ENCODE assay signal across 22 cellular contexts in the genomic region with DNA sequence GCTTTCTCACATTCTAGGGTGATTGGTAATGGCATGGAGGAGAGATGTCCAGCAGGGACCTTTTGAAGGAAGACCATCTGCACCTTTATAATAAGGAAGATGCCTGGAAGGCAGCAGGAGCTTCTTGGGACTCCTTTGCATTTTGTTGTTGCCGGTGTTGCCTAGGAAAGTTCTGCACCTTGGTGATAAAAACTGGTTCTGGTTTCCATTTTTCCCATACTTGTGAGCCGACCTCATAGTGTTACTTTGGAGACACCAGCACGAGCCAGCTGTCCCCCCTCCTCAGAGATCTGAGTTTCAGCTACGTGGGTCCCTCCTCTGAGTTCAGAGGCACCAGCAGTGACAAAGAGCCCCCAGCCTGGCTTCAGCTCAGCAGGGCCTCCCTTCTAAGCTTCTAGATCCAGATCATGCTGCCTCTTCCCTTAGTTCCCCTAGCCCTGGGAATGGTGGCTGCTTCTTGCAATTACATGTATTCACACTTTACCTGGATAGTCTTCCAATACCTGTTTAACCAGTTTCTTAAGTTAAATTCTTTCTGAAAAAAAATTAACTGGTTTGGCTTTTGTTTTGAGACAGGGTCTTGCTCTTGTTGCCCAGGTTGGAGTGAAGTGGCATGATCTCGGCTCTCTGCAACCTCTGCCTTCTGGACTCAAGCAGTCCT. TPM values are rescaled to one million over a fixed set of nuclear protein-coding genes. Genes with fewer than 3 reads are reported as not detected.
DNase-seq lines count a peak whose midpoint lies in the region; ATAC-seq and TF ChIP-seq lines count a peak whose summit lies in the region.
"Had no signal": no experiment of that assay in that cellular context is flagged by ENCODE, and none has a peak within 500 bp of the region (broad histone marks: within the 10 kb centered on the region; RNA-seq: fewer than 3 reads in every experiment).

No MANE protein-coding gene starts in this region.

- H3K27me3 ChIP-seq in esophagus muscularis mucosa (no peaks in the 10 kb centered on the region), heart right ventricle (no peaks in the 10 kb centered on the region)
- H3K27me3 ChIP-seq: BLaER1 treated with 17β-estradiol and CSF1 and Interleukin-3, amounts not matched to agents 10 nM and 100 nM; body of pancreas; upper lobe of right lung had no signal

- H3K36me3 ChIP-seq in esophagus muscularis mucosa (no peaks in the 10 kb centered on the region), heart right ventricle (no peaks in the 10 kb centered on the region)
- H3K36me3 ChIP-seq: BLaER1 treated with 17β-estradiol and CSF1 and Interleukin-3, amounts not matched to agents 10 nM and 100 nM; neutrophil; upper lobe of right lung had no signal

- peaks cover 53% of the 10 kb centered on the region for H3K4me1 Mint-ChIP-seq in mesothelial cell of epicardium

- H3K27me3 Mint-ChIP-seq in mesothelial cell of epicardium (ENCODE audit: low read depth): no peaks in the 10 kb centered on the region

- TF ChIP-seq CTCF in mesothelial cell of epicardium (IDR thresholded peaks at IDR 0.05; ENCODE audit: unreplicated experiment) (no peak), esophagus muscularis mucosa (IDR thresholded peaks at IDR 0.05) (no peak), heart right ventricle (IDR thresholded peaks at IDR 0.05) (no peak)

- DNase-seq in ELF-1 (ENCODE audit: low read depth, low spot score): peak; percentile 59
- DNase-seq in M059J (ENCODE audit: low read depth): peak; percentile 55
- DNase-seq in epithelial cell of prostate (ENCODE audit: low read depth, low spot score): no peak
- no peak for DNase-seq in mesothelial cell of epicardium (ENCODE audit: low spot score in 2 of 2, unreplicated experiment in 2 of 2)
- no peak for DNase-seq in AG08396 (ENCODE audit: low spot score)
- DNase-seq in esophagus muscularis mucosa (ENCODE audit: extremely low spot score): no peak
- DNase-seq in heart right ventricle: no peak
- DNase-seq: activated gamma-delta T cell treated with Interleukin-2 at 50 U/mL for 16 hours, body of pancreas, erythroblast, foreskin melanocyte, Kasumi-1, NCI-H1694 treated with DMSO at 0.1 percent for 48 hours, NCI-H2171 treated with DMSO at 0.1 percent for 48 hours, NCI-H526, upper lobe of right lung had no signal

- WGBS in esophagus muscularis mucosa: 81% methylated on average over 5 of the region's 5 CpGs
- 93 to 94% methylated on average over 5 of the region's 5 CpGs for WGBS in heart right ventricle, 2 donors

- no peaks in the 10 kb centered on the region for H3K9me3 ChIP-seq in esophagus muscularis mucosa
- H3K9me3 ChIP-seq in heart right ventricle: peaks cover 0 to 9% (median 0%) of the 10 kb centered on the region in 11 donors
- H3K9me3 ChIP-seq: body of pancreas, neutrophil, upper lobe of right lung had no signal

- peaks cover 8 to 32% (median 27%) of the 10 kb centered on the region in 4 donors for H3K4me1 ChIP-seq in esophagus muscularis mucosa
- peaks cover 0 to 23% (median 10%) of the 10 kb centered on the region in 9 donors for H3K4me1 ChIP-seq in heart right ventricle
- H3K4me1 ChIP-seq: BLaER1 treated with 17β-estradiol and CSF1 and Interleukin-3, amounts not matched to agents 10 nM and 100 nM; body of pancreas; upper lobe of right lung had no signal

- peak overlapping the region; percentile 79 for H3K27ac ChIP-seq in epithelial cell of prostate
- H3K27ac ChIP-seq in esophagus muscularis mucosa (replicated peaks in 1 of 4): no peak overlapping the region
- H3K27ac ChIP-seq in heart right ventricle: no peak overlapping the region
- H3K27ac ChIP-seq: BLaER1 treated with 17β-estradiol and CSF1 and Interleukin-3, amounts not matched to agents 10 nM and 100 nM; body of pancreas; neutrophil; SK-N-MC; upper lobe of right lung had no signal

- no peak for TF ChIP-seq EP300 in esophagus muscularis mucosa (IDR thresholded peaks at IDR 0.05)

- peaks cover 9% of the 10 kb centered on the region for H3K36me3 Mint-ChIP-seq in mesothelial cell of epicardium

- intact Hi-C loops in esophagus muscularis mucosa (cut with DNase I) (no loop called here), heart right ventricle (cut with DNase I) (no loop called here)

- H3K4me3 ChIP-seq in esophagus muscularis mucosa (no peak overlapping the region), heart right ventricle (no peak overlapping the region)
- H3K4me3 ChIP-seq: BLaER1 treated with 17β-estradiol and CSF1 and Interleukin-3, amounts not matched to agents 10 nM and 100 nM; body of pancreas; lung; SK-N-MC; upper lobe of right lung had no signal

- ATAC-seq in GM21381 (IDR thresholded peaks at IDR 0.05; ENCODE audit: unreplicated experiment): no peak
- no peak for ATAC-seq in heart right ventricle
- ATAC-seq: body of pancreas had no signal

- peaks cover 13% of the 10 kb centered on the region for H3K9me3 Mint-ChIP-seq in mesothelial cell of epicardium
- H3K9me3 Mint-ChIP-seq: T-helper 1 cell treated with Interleukin-12 subunit alpha and Interleukin-12 subunit beta and Interleukin-4 antibody, amounts not matched to agents 30 μg/mL and 1 μg/mL, for 36 hours had no signal

- no peak for TF ChIP-seq POLR2A in esophagus muscularis mucosa (IDR thresholded peaks at IDR 0.05; ENCODE audit: low read depth)

- H3K27ac Mint-ChIP-seq in mesothelial cell of epicardium: peak overlapping the region; percentile 96
- H3K27ac Mint-ChIP-seq: T-helper 1 cell treated with Interleukin-12 subunit alpha and Interleukin-12 subunit beta and Interleukin-4 antibody, amounts not matched to agents 30 μg/mL and 1 μg/mL, for 36 hours had no signal

- H3K4me3 Mint-ChIP-seq in mesothelial cell of epicardium: peak overlapping the region; percentile 1
- H3K4me3 Mint-ChIP-seq: T-helper 1 cell treated with Interleukin-12 subunit alpha and Interleukin-12 subunit beta and Interleukin-4 antibody, amounts not matched to agents 30 μg/mL and 1 μg/mL, for 36 hours had no signal

RNA-seq across cellular contexts. Expression of gene FSTL1, which starts 18.0 kb away (rescaled TPM):
- total RNA-seq in M059J (2014; rRNA removed; shearing (Covaris generic)): 762 and 1,312 TPM in 2 replicates
- total RNA-seq in mesothelial cell of epicardium: 734 to 772 TPM (median 749 TPM) in 3 replicates
- 100 to 1,000 TPM; 409 to 701 (median 677) TPM for total RNA-seq in esophagus muscularis mucosa
- total RNA-seq in heart right ventricle: 100 to 1,000 TPM; 100 to 346 (median 213) TPM
- polyA plus RNA-seq in heart right ventricle: 10 to 100 TPM; 54.4 to 88.5 TPM

Comparison
In these comparisons a context has a peak if more than half of its experiments do, and no peak if none do; other contexts are left out.
1. DNase-seq: peak in ELF-1 (single experiment) and M059J (single experiment); none in epithelial cell of prostate (single experiment), mesothelial cell of epicardium (0 of 2), AG08396 (single experiment), esophagus muscularis mucosa (single experiment) and heart right ventricle (0 of 2).